20 cellular contexts compared by ENCODE assay signal in the genomic region with DNA sequence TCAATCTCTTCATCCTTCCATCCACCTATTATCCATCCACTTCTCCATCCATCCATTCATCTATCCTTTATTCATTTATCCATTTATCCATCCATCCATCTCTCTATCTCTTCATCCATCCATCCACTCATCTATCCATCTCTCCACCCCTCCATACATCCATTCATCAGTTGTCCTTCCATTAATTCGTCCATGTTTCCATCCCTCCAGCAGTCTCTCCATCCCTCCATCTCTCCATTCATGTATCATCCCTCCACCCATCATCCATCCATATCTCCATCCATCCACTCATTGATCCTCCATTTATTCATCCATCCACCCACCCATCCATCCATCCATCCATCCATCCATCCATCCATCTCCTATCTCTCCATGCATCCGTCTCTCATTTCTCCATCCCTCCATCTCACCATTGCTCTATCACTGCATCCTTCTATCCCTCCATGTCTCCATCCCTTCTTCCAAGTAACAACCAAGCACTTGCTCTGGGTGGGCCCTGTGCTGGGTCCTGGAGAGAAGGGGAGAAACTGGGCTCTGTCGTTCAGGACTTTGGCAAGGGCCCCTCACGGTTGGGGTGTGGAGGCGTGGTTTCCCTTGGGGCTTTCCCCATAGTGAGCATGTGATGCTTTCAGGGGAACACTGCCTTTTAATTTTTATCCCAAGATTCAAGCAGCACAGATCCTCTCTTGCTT. TPM values are rescaled to one million over a fixed set of nuclear protein-coding genes. Genes with fewer than 3 reads are reported as not detected.
A peak's percentile ranks its signal among the peaks of the same experiment; 100 is the strongest.
DNase-seq lines count a peak whose midpoint lies in the region; ATAC-seq, FAIRE-seq and TF ChIP-seq lines count a peak whose summit lies in the region.
"Had no signal": no experiment of that assay in that cellular context is flagged by ENCODE, and none has a peak within 500 bp of the region (broad histone marks: within the 10 kb centered on the region; RNA-seq: fewer than 3 reads in every experiment).

No MANE protein-coding gene starts in this region.

- peaks cover 3% of the 10 kb centered on the region; the same call in 2 of the 3 replicates for H3K36me3 Mint-ChIP-seq in GM23338 (ENCODE audit: low read depth)
- H3K36me3 Mint-ChIP-seq in brain, result no peaks in the 10 kb centered on the region
- H3K36me3 Mint-ChIP-seq in neural progenitor cell, result peaks cover 7% of the 10 kb centered on the region
- H3K36me3 Mint-ChIP-seq: CD4-positive, alpha-beta memory T cell had no signal

- FAIRE-seq in GM12892 (lab: Jason Lieb, UNC), result peak; percentile 38
- no peak for FAIRE-seq in RCC 7860 (lab: Jason Lieb, UNC)
- FAIRE-seq: A549, G401.6 had no signal

- no peak for TF ChIP-seq POLR2A in GM12892 (IDR thresholded peaks at IDR 0.05; ENCODE audit: low read depth, low read length)

- no peak for TF ChIP-seq CTCF in GM23338 (conservative IDR thresholded peaks at IDR 0.05; ENCODE audit: low read depth in 2 of 2)
- TF ChIP-seq CTCF in brain (conservative IDR thresholded peaks at IDR 0.05), result no peak
- TF ChIP-seq CTCF in neural progenitor cell (IDR thresholded peaks at IDR 0.05), result no peak

- H3K79me2 ChIP-seq in GM23338 (replicated peaks; ENCODE audit: insufficient read depth), result no peaks in the 10 kb centered on the region
- no peaks in the 10 kb centered on the region for H3K79me2 ChIP-seq in neural progenitor cell (ENCODE audit: low read depth)

- no peak overlapping the region for H3K9ac ChIP-seq in neural progenitor cell
- H3K9ac ChIP-seq: GM23248 had no signal

- H3K4me3 ChIP-seq in GM23338 (no peak overlapping the region), neural progenitor cell (no peak overlapping the region)
- H3K4me3 ChIP-seq: A549, GM23248 had no signal

- no peaks in the 10 kb centered on the region for H3K27me3 ChIP-seq in GM23338 (ENCODE audit: insufficient read depth)
- no peaks in the 10 kb centered on the region for H3K27me3 ChIP-seq in neural progenitor cell
- H3K27me3 ChIP-seq: BE2C had no signal

- H3K4me2 ChIP-seq in GM23338 (no peak overlapping the region), neural progenitor cell (no peak overlapping the region)
- H3K4me2 ChIP-seq: A549 had no signal

- no peak overlapping the region for H3K27ac ChIP-seq in GM23338 (ENCODE audit: low read depth)
- H3K27ac ChIP-seq in neural progenitor cell, result no peak overlapping the region
- H3K27ac ChIP-seq: A549, C4-2B, GM23248, HL-60 had no signal

- peaks cover 10% of the 10 kb centered on the region for H3K9me3 Mint-ChIP-seq in GM23338
- peaks cover 3 to 12% (median 9%) of the 10 kb centered on the region in 5 experiments for H3K9me3 Mint-ChIP-seq in brain
- peaks cover 8% of the 10 kb centered on the region for H3K9me3 Mint-ChIP-seq in neural progenitor cell

- no peak overlapping the region for H3K27ac Mint-ChIP-seq in GM23338
- H3K27ac Mint-ChIP-seq in brain, result peak overlapping the region in 3 of 5 experiments; percentile 5 to 89 (median 47)
- peak overlapping the region; percentile 74 for H3K27ac Mint-ChIP-seq in neural progenitor cell
- H3K27ac Mint-ChIP-seq: CD4-positive, alpha-beta memory T cell; H9 had no signal

- H4K20me1 ChIP-seq in GM23338 (replicated peaks; ENCODE audit: insufficient read depth) (no peaks in the 10 kb centered on the region), neural progenitor cell (ENCODE audit: low read depth) (no peaks in the 10 kb centered on the region)

- H3K27me3 Mint-ChIP-seq in GM23338 (ENCODE audit: insufficient read depth, low read depth, poor library complexity) (peaks cover 10% of the 10 kb centered on the region), brain (peaks cover 4% of the 10 kb centered on the region), neural progenitor cell (ENCODE audit: insufficient read depth, low read depth) (peaks cover 22% of the 10 kb centered on the region)

- no peak overlapping the region for H3K4me3 Mint-ChIP-seq in GM23338
- no peak overlapping the region for H3K4me3 Mint-ChIP-seq in brain
- no peak overlapping the region for H3K4me3 Mint-ChIP-seq in neural progenitor cell
- H3K4me3 Mint-ChIP-seq: CD4-positive, alpha-beta memory T cell; H9 had no signal

- no peak for ATAC-seq in GM23338
- no peak for ATAC-seq in GM19023 (IDR thresholded peaks at IDR 0.05; ENCODE audit: unreplicated experiment)
- ATAC-seq: A549 had no signal

- H2AFZ ChIP-seq in GM23338, result peak overlapping the region; percentile 90; the same call in 1 of the 2 replicates
- no peak overlapping the region for H2AFZ ChIP-seq in neural progenitor cell (replicated peaks)
- H2AFZ ChIP-seq: GM23248 had no signal

- no peak for DNase-seq in GM12892 (ENCODE audit: insufficient read length)
- no peak for DNase-seq in GM23338 (ENCODE audit: low spot score)
- no peak for DNase-seq in neural progenitor cell (ENCODE audit: low spot score)
- no peak for DNase-seq in RCC 7860 (ENCODE audit: low spot score)
- DNase-seq in NCI-H446 (lab: John Stamatoyannopoulos, UW), result no peak
- DNase-seq in activated naive CD4-positive, alpha-beta T cell treated with anti-CD3 and anti-CD28 coated beads, Interleukin-2, amount 50 U/mL, for 16 hours, result no peak
- DNase-seq: BE2C; CD4-positive, alpha-beta memory T cell; DMS79 treated with DMSO at 0.1 percent for 48 hours; EL; GM23248; H9; IMR-90; KBM-7 had no signal

- H3K4me1 ChIP-seq in GM23338 (ENCODE audit: insufficient read depth) (no peaks in the 10 kb centered on the region), neural progenitor cell (peaks cover 18% of the 10 kb centered on the region)
- H3K4me1 ChIP-seq: A549 had no signal

- H3F3A ChIP-seq in GM23338 (replicated peaks; ENCODE audit: low read depth) (no peaks in the 10 kb centered on the region), neural progenitor cell (ENCODE audit: low read depth) (peaks cover 17% of the 10 kb centered on the region)

- no peaks in the 10 kb centered on the region for H3K9me3 ChIP-seq in neural progenitor cell (ENCODE audit: low read depth)
- H3K9me3 ChIP-seq: A549, BE2C had no signal

- H3K9me2 ChIP-seq in GM23338 (ENCODE audit: insufficient read depth), result peaks cover 5% of the 10 kb centered on the region; the same call in 1 of the 2 replicates

- H3K36me3 ChIP-seq in GM23338 (ENCODE audit: insufficient read depth) (no peaks in the 10 kb centered on the region), neural progenitor cell (no peaks in the 10 kb centered on the region)
- H3K36me3 ChIP-seq: BE2C had no signal

- H3K4me1 Mint-ChIP-seq in GM23338, result peaks cover 3% of the 10 kb centered on the region
- H3K4me1 Mint-ChIP-seq in brain, result peaks cover 32% of the 10 kb centered on the region
- H3K4me1 Mint-ChIP-seq in neural progenitor cell, result peaks cover 33% of the 10 kb centered on the region
- H3K4me1 Mint-ChIP-seq: CD4-positive, alpha-beta memory T cell had no signal

TF ChIP-seq in GM23338, 12 proteins besides CTCF, POLR2A, EP300 and RAD21 (continues in another document):
- TF ChIP-seq, protein P1, sequence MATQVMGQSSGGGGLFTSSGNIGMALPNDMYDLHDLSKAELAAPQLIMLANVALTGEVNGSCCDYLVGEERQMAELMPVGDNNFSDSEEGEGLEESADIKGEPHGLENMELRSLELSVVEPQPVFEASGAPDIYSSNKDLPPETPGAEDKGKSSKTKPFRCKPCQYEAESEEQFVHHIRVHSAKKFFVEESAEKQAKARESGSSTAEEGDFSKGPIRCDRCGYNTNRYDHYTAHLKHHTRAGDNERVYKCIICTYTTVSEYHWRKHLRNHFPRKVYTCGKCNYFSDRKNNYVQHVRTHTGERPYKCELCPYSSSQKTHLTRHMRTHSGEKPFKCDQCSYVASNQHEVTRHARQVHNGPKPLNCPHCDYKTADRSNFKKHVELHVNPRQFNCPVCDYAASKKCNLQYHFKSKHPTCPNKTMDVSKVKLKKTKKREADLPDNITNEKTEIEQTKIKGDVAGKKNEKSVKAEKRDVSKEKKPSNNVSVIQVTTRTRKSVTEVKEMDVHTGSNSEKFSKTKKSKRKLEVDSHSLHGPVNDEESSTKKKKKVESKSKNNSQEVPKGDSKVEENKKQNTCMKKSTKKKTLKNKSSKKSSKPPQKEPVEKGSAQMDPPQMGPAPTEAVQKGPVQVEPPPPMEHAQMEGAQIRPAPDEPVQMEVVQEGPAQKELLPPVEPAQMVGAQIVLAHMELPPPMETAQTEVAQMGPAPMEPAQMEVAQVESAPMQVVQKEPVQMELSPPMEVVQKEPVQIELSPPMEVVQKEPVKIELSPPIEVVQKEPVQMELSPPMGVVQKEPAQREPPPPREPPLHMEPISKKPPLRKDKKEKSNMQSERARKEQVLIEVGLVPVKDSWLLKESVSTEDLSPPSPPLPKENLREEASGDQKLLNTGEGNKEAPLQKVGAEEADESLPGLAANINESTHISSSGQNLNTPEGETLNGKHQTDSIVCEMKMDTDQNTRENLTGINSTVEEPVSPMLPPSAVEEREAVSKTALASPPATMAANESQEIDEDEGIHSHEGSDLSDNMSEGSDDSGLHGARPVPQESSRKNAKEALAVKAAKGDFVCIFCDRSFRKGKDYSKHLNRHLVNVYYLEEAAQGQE (IDR thresholded peaks at IDR 0.05; ENCODE audit: unreplicated experiment), result no peak

RNA-seq across cellular contexts. Expression of gene SMIM38, which starts 43.3 kb away (rescaled TPM):
- 4.6 TPM for polyA plus RNA-seq in GM12892 (2012; ENCODE audit: missing spikeins)
- 0.38 TPM in 1 of 2 replicates, not detected in the other for total RNA-seq in GM23338 (2014; rRNA removed; shearing (Covaris generic))
- polyA plus RNA-seq in GM23338 (2016; fragmentation: Nextera tagmentation; extraction: Ambion mirVana) (not detected in 2 replicates), brain (ENCODE audit: insufficient read depth, low read depth, low replicate concordance) (not detected)
- total RNA-seq in neural progenitor cell (ENCODE audit: low replicate concordance), result 1.5 and 2.0 TPM in 2 replicates
- total RNA-seq: GM23248 had no signal
- polyA plus RNA-seq: CD4-positive, alpha-beta memory T cell; GM23248 had no signal
